ENCODE assay signal across 24 cellular contexts in genomic region chr10:58517481-58518355, GRCh38. TPM values are rescaled to one million over a fixed set of nuclear protein-coding genes. Genes with fewer than 3 reads are reported as not detected.
DNase-seq lines count a peak whose midpoint lies in the region; ATAC-seq, FAIRE-seq and TF ChIP-seq lines count a peak whose summit lies in the region.
"Had no signal": no experiment of that assay in that cellular context is flagged by ENCODE, and none has a peak within 500 bp of the region (broad histone marks: within the 10 kb centered on the region; RNA-seq: fewer than 3 reads in every experiment).

No MANE protein-coding gene starts in this region.

- DNase-seq in activated T-cell treated with anti-CD3 and anti-CD28 coated beads, Interleukin-2, amount 50 U/mL, for 72 hours = no peak
- DNase-seq in activated T-cell treated with anti-CD3 and anti-CD28 coated beads for 4 hours = no peak
- DNase-seq in astrocyte (ENCODE audit: low read depth) = no peak
- no peak for DNase-seq in osteocyte (ENCODE audit: extremely low spot score, unreplicated experiment)
- DNase-seq in A172 (ENCODE audit: low spot score) = no peak
- no peak for DNase-seq in NCI-H1092 treated with DMSO at 0.1 percent for 48 hours (lab: John Stamatoyannopoulos, UW)
- DNase-seq: activated CD4-positive, alpha-beta T cell treated with anti-CD3 and anti-CD28 coated beads for 4 hours; activated gamma-delta T cell; caudate nucleus; dorsolateral prefrontal cortex; gastrocnemius medialis; KBM-7; left colon; NCI-H1092; NCI-H510A; stimulated activated CD4-positive, alpha-beta T cell treated with anti-CD3 and anti-CD28 coated beads, Interleukin-4, amount 100 ng/mL, for 24 hours; upper lobe of right lung had no signal

- peaks cover 90% of the 10 kb centered on the region for H3K79me2 ChIP-seq in astrocyte (ENCODE audit: insufficient read depth, low read length)

- peaks cover 67% of the 10 kb centered on the region for H3K27me3 Mint-ChIP-seq in activated T-cell treated with anti-CD3 and anti-CD28 coated beads, Interleukin-2, amount 50 U/mL, for 72 hours (ENCODE audit: low read depth)
- H3K27me3 Mint-ChIP-seq in astrocyte (ENCODE audit: low read depth, unreplicated experiment) (no peaks in the 10 kb centered on the region), osteocyte (ENCODE audit: unreplicated experiment) (no peaks in the 10 kb centered on the region)

- peaks cover 31% of the 10 kb centered on the region for H4K20me1 ChIP-seq in astrocyte (ENCODE audit: insufficient read depth, low read length)

- H3K4me3 Mint-ChIP-seq in activated T-cell treated with anti-CD3 and anti-CD28 coated beads, Interleukin-2, amount 50 U/mL, for 72 hours = no peak overlapping the region
- H3K4me3 Mint-ChIP-seq in astrocyte (ENCODE audit: unreplicated experiment) (peak overlapping the region; percentile 40), osteocyte (ENCODE audit: unreplicated experiment) (peak overlapping the region; percentile 21)
- H3K4me3 Mint-ChIP-seq: mesothelial cell of epicardium; natural killer cell treated with Interleukin-12 subunit alpha and Interleukin-12 subunit beta and Interleukin-15 and Interleukin-18, amount 100 ng/mL, for 72 hours had no signal

- FAIRE-seq in astrocyte (lab: Jason Lieb, UNC) = no peak
- FAIRE-seq: GM12891 had no signal

- H3K4me1 ChIP-seq in astrocyte (ENCODE audit: insufficient read depth, low read length) = peaks cover 20% of the 10 kb centered on the region

- peak overlapping the region; percentile 11 for H3K4me3 ChIP-seq in astrocyte (ENCODE audit: insufficient read depth, low read depth, low read length)
- H3K4me3 ChIP-seq: dorsolateral prefrontal cortex, gastrocnemius medialis, upper lobe of right lung had no signal

- TF ChIP-seq CTCF in astrocyte (IDR thresholded peaks at IDR 0.05; ENCODE audit: insufficient read depth, low read depth, low read length) (no peak), osteocyte (IDR thresholded peaks at IDR 0.05) (no peak)

- H3K36me3 Mint-ChIP-seq in activated T-cell treated with anti-CD3 and anti-CD28 coated beads, Interleukin-2, amount 50 U/mL, for 72 hours (ENCODE audit: insufficient read depth in 2 of 2) = peaks cover 0 to 2% of the 10 kb centered on the region in 2 donors
- H3K36me3 Mint-ChIP-seq in astrocyte (ENCODE audit: low read depth, unreplicated experiment) (peaks cover 8% of the 10 kb centered on the region), osteocyte (ENCODE audit: unreplicated experiment) (peaks cover 12% of the 10 kb centered on the region)

- H3K9me3 ChIP-seq in astrocyte (ENCODE audit: insufficient read depth, low read depth, low read length) = no peaks in the 10 kb centered on the region
- H3K9me3 ChIP-seq: gastrocnemius medialis, upper lobe of right lung had no signal

- ATAC-seq in activated T-cell treated with anti-CD3 and anti-CD28 coated beads, Interleukin-2, amount 50 U/mL, for 72 hours (replicated peaks in 1 of 2) = peak; percentile 63 to 72
- ATAC-seq in HG02884 (IDR thresholded peaks at IDR 0.05; ENCODE audit: unreplicated experiment) (peak; percentile 66), GM21381 (IDR thresholded peaks at IDR 0.05; ENCODE audit: unreplicated experiment) (no peak)
- ATAC-seq: left colon, upper lobe of right lung had no signal

- no peak overlapping the region for H3K27ac ChIP-seq in astrocyte (ENCODE audit: low read depth, low read length)
- H3K27ac ChIP-seq: C4-2B, dorsolateral prefrontal cortex, HL-60, upper lobe of right lung had no signal

- peaks cover 15% of the 10 kb centered on the region for H3K4me1 Mint-ChIP-seq in activated T-cell treated with anti-CD3 and anti-CD28 coated beads, Interleukin-2, amount 50 U/mL, for 72 hours (ENCODE audit: low read depth)
- H3K4me1 Mint-ChIP-seq in astrocyte (ENCODE audit: low read depth, unreplicated experiment) (peaks cover 20% of the 10 kb centered on the region), osteocyte (ENCODE audit: unreplicated experiment) (peaks cover 55% of the 10 kb centered on the region)

- H2AFZ ChIP-seq in astrocyte (ENCODE audit: low read depth, low read length) = no peak overlapping the region

- no peaks in the 10 kb centered on the region for H3K36me3 ChIP-seq in astrocyte (ENCODE audit: insufficient read depth, low read length)
- H3K36me3 ChIP-seq: gastrocnemius medialis, upper lobe of right lung had no signal

- no peaks in the 10 kb centered on the region for H3K27me3 ChIP-seq in astrocyte (ENCODE audit: insufficient read depth, low read length)
- H3K27me3 ChIP-seq: dorsolateral prefrontal cortex, gastrocnemius medialis had no signal

- no peak overlapping the region for H3K9ac ChIP-seq in astrocyte (ENCODE audit: low read length)

- peak overlapping the region; percentile 56 for H3K4me2 ChIP-seq in astrocyte (ENCODE audit: low read length)

- H3K9me3 Mint-ChIP-seq in activated T-cell treated with anti-CD3 and anti-CD28 coated beads, Interleukin-2, amount 50 U/mL, for 72 hours = no peaks in the 10 kb centered on the region
- H3K9me3 Mint-ChIP-seq in astrocyte (ENCODE audit: unreplicated experiment) (no peaks in the 10 kb centered on the region), osteocyte (ENCODE audit: unreplicated experiment) (no peaks in the 10 kb centered on the region)
- H3K9me3 Mint-ChIP-seq: natural killer cell treated with Interleukin-12 subunit alpha and Interleukin-12 subunit beta and Interleukin-15 and Interleukin-18, amount 100 ng/mL, for 72 hours had no signal

- no peak overlapping the region for H3K27ac Mint-ChIP-seq in activated T-cell treated with anti-CD3 and anti-CD28 coated beads, Interleukin-2, amount 50 U/mL, for 72 hours
- H3K27ac Mint-ChIP-seq in astrocyte (ENCODE audit: unreplicated experiment) (no peak overlapping the region), osteocyte (ENCODE audit: unreplicated experiment) (peak overlapping the region; percentile 21)
- H3K27ac Mint-ChIP-seq: mesothelial cell of epicardium; natural killer cell treated with Interleukin-12 subunit alpha and Interleukin-12 subunit beta and Interleukin-15 and Interleukin-18, amount 100 ng/mL, for 72 hours had no signal

RNA-seq across cellular contexts. Expression of gene BICC1, which starts 5.0 kb away (rescaled TPM):
- not detected for total RNA-seq in activated T-cell treated with anti-CD3 and anti-CD28 coated beads, Interleukin-2, amount 50 U/mL, for 72 hours
- 23.0 and 37.5 TPM in 2 replicates for total RNA-seq in astrocyte
- total RNA-seq in osteocyte = 39.4 and 41.0 TPM in 2 replicates
- 1.3 and 2.3 TPM in 2 replicates for total RNA-seq in A172 (2014; rRNA removed; shearing (Covaris generic))

Comparison
In these comparisons a context has a peak if more than half of its experiments do, and no peak if none do; other contexts are left out.
1. H3K4me3 Mint-ChIP-seq: peak in astrocyte (single experiment) and osteocyte (single experiment); none in activated T-cell treated with anti-CD3 and anti-CD28 coated beads, Interleukin-2, amount 50 U/mL, for 72 hours (0 of 2).